ENCODE assay signal across 1 cellular context in genomic region chr7:128914566-128915151, GRCh38.
TF ChIP-seq lines count a peak whose summit lies in the region.

No MANE protein-coding gene starts in this region.

TF ChIP-seq in H1, 55 proteins besides CTCF, POLR2A, EP300 and RAD21:
- TF ChIP-seq SUZ12 (IDR thresholded peaks at IDR 0.05; ENCODE audit: low read length): 0 out of 2 replicates have a peak, but pooled peaks have one; percentile 22
- no peak for TF ChIP-seq MAFK (IDR thresholded peaks at IDR 0.05; ENCODE audit: low read depth, low read length)
- TF ChIP-seq TAF7 (optimal IDR thresholded peaks at IDR 0.05; ENCODE audit: borderline replicate concordance, low read depth, low read length): no peak
- no peak for TF ChIP-seq SP2 (IDR thresholded peaks at IDR 0.05; ENCODE audit: low read length)
- no peak for TF ChIP-seq YY1 (IDR thresholded peaks at IDR 0.05; ENCODE audit: low read depth, low read length)
- TF ChIP-seq RBBP5 (IDR thresholded peaks at IDR 0.05; ENCODE audit: borderline replicate concordance, low read depth, low read length): no peak
